Comparison of ENCODE assay signal across 11 cellular contexts in the genomic region with DNA sequence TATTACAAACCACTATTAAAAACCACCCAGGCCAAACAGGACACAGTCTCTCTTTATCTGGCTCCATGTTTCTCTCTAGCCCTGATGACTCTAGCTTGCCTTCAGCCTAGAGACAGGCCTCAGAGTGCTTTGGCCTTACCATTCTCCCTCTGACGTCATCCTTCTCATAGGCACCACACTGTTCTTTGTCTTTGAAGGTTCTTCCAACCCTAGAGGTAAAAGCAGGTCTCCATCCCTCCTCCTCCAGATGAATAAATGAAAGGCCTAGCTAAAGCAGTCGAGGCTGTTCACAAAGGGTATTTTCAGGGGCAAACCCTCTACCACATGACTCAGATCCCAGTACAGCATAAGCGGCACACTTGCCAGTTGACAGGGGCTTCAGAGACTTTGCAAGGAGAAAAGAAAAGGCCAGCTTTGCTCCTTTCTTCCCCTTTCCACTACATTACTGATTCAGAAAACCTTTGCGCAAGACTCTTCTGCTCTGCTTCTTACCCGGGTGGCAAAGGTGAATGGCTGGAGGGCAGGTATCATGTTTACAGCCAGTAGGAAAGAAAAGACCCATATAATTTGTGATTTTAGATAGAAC. TPM values are rescaled to one million over a fixed set of nuclear protein-coding genes. Genes with fewer than 3 reads are reported as not detected.
DNase-seq lines count a peak whose midpoint lies in the region; ATAC-seq and TF ChIP-seq lines count a peak whose summit lies in the region.
"Had no signal": no experiment of that assay in that cellular context is flagged by ENCODE, and none has a peak within 500 bp of the region (broad histone marks: within the 10 kb centered on the region; RNA-seq: fewer than 3 reads in every experiment).

No MANE protein-coding gene starts in this region.

- peaks cover 10% of the 10 kb centered on the region for H3K4me1 Mint-ChIP-seq in Caco-2 (ENCODE audit: low read depth, unreplicated experiment)

- no peak for TF ChIP-seq CTCF in Caco-2 (IDR thresholded peaks at IDR 0.05; ENCODE audit: insufficient read depth in 1 of 2, low read depth in 1 of 2, low read length in 1 of 2, severe bottlenecking in 1 of 2, unreplicated experiment in 1 of 2)
- TF ChIP-seq CTCF in Loucy (conservative IDR thresholded peaks at IDR 0.05; ENCODE audit: low read length) = no peak

- peaks cover 11% of the 10 kb centered on the region for H3K36me3 Mint-ChIP-seq in Caco-2 (ENCODE audit: insufficient read depth, unreplicated experiment)

- POLR2A ChIA-PET in Caco-2 (lab: Charles Lee) = interaction anchor here (0.6 kb wide), 1 partner anchor 44 kb away, joined by 3 read pairs; no protein-coding TSS in a partner anchor

- no peaks in the 10 kb centered on the region for H4K20me1 ChIP-seq in Loucy (ENCODE audit: insufficient read depth, low read length, poor library complexity, severe bottlenecking)

- H3K9me3 Mint-ChIP-seq in Caco-2 (ENCODE audit: unreplicated experiment) = no peaks in the 10 kb centered on the region

- CTCF ChIA-PET in Caco-2 (lab: Charles Lee) = interaction anchor here (1.8 kb wide), 1 partner anchor 11 kb away, joined by 4 read pairs; no protein-coding TSS in a partner anchor

- H3K9me3 ChIP-seq in Caco-2 = no peaks in the 10 kb centered on the region
- H3K9me3 ChIP-seq in Loucy (ENCODE audit: insufficient read depth, low read depth, low read length) = no peaks in the 10 kb centered on the region

- no peak overlapping the region for H3K9ac ChIP-seq in Loucy (ENCODE audit: low read depth, low read length, poor library complexity, severe bottlenecking)

- H3K36me3 ChIP-seq in Caco-2 (ENCODE audit: control insufficient read depth, insufficient read depth, low read length) = no peaks in the 10 kb centered on the region
- H3K36me3 ChIP-seq in Loucy (ENCODE audit: insufficient read depth, low read length) = no peaks in the 10 kb centered on the region

- no peak overlapping the region for H3K4me3 ChIP-seq in Caco-2 (ENCODE audit: low read depth, low read length)
- H3K4me3 ChIP-seq in Loucy (ENCODE audit: low read length, poor library complexity, severe bottlenecking) = no peak overlapping the region
- H3K4me3 ChIP-seq: heart right ventricle had no signal

- H3K9me2 ChIP-seq in Loucy (replicated peaks; ENCODE audit: low read depth, low read length) = no peaks in the 10 kb centered on the region

- peaks cover 25% of the 10 kb centered on the region for H3K4me1 ChIP-seq in Caco-2
- peaks cover 12% of the 10 kb centered on the region for H3K4me1 ChIP-seq in Loucy (ENCODE audit: insufficient read depth, low read length, poor library complexity, severe bottlenecking)

- intact Hi-C loops in Caco-2 (cut with micrococcal nuclease; ENCODE audit: unreplicated experiment) = no loop called here

- ATAC-seq in GM19397 (IDR thresholded peaks at IDR 0.05; ENCODE audit: unreplicated experiment) (peak; percentile 43), esophagus mucosa (peak; percentile 31), GM19467 (IDR thresholded peaks at IDR 0.05; ENCODE audit: unreplicated experiment) (no peak), HG03469 (IDR thresholded peaks at IDR 0.05; ENCODE audit: unreplicated experiment) (no peak)

- H3K27ac Mint-ChIP-seq in Caco-2 (ENCODE audit: unreplicated experiment) = peak overlapping the region; percentile 55

- H2AFZ ChIP-seq in Loucy (ENCODE audit: low read length) = no peak overlapping the region

- no peaks in the 10 kb centered on the region for H3K79me2 ChIP-seq in Loucy (ENCODE audit: insufficient read depth, low read length)

- H3K27me3 ChIP-seq in Caco-2 (replicated peaks; ENCODE audit: control insufficient read depth, insufficient read depth, low read length) (no peaks in the 10 kb centered on the region), Loucy (ENCODE audit: insufficient read depth, low read length, poor library complexity, severe bottlenecking) (no peaks in the 10 kb centered on the region)
- H3K27me3 ChIP-seq: heart right ventricle had no signal

- no TSS peak for BruUV-seq in Caco-2 (replicated peaks; lab: Mats Ljungman, UMichigan)

- H3K4me3 Mint-ChIP-seq in Caco-2 (ENCODE audit: unreplicated experiment) = no peak overlapping the region

- H3F3A ChIP-seq in Loucy (ENCODE audit: low read depth) = no peaks in the 10 kb centered on the region

- H3K27me3 Mint-ChIP-seq in Caco-2 (ENCODE audit: insufficient read depth, unreplicated experiment) = no peaks in the 10 kb centered on the region

- H3K4me2 ChIP-seq in Loucy (ENCODE audit: low read depth, low read length, poor library complexity, severe bottlenecking) = peak overlapping the region; percentile 13

- DNase-seq in Caco-2 (no peak), NCI-H446 (lab: John Stamatoyannopoulos, UW) (no peak), hepatic stellate cell (ENCODE audit: low spot score) (no peak)
- DNase-seq: heart right ventricle, NCI-H1436 treated with DMSO at 0.1 percent for 48 hours, nucleus accumbens had no signal

RNA-seq across cellular contexts. Expression of a gene that starts 14.8 kb away (rescaled TPM):
- total RNA-seq in Caco-2 (2022) (38.4 and 39.2 TPM in 2 replicates), esophagus mucosa (1.8 TPM)

RNA-seq across cellular contexts. Expression of a gene that starts 33.8 kb away (rescaled TPM):
- 799 and 839 TPM in 2 replicates for total RNA-seq in Caco-2 (2022)
- total RNA-seq in esophagus mucosa = 231 TPM

RNA-seq across cellular contexts. Expression of a gene that starts 34.8 kb away (rescaled TPM):
- total RNA-seq in Caco-2 (2022) (215 and 226 TPM in 2 replicates), esophagus mucosa (61.4 TPM)

Comparison
In these comparisons a context has a peak if more than half of its experiments do, and no peak if none do; other contexts are left out.
1. ATAC-seq: peak in GM19397 (single experiment) and esophagus mucosa (single experiment); none in GM19467 (single experiment) and HG03469 (single experiment).
2. RNA of a gene that starts 14.8 kb away (total RNA-seq): 38.4 to 39.2 TPM in Caco-2; 1.8 TPM in esophagus mucosa (single experiment); every median in the first group is over 10 times any median in the second.